Comparison of ENCODE assay signal across 26 cellular contexts in the genomic region with DNA sequence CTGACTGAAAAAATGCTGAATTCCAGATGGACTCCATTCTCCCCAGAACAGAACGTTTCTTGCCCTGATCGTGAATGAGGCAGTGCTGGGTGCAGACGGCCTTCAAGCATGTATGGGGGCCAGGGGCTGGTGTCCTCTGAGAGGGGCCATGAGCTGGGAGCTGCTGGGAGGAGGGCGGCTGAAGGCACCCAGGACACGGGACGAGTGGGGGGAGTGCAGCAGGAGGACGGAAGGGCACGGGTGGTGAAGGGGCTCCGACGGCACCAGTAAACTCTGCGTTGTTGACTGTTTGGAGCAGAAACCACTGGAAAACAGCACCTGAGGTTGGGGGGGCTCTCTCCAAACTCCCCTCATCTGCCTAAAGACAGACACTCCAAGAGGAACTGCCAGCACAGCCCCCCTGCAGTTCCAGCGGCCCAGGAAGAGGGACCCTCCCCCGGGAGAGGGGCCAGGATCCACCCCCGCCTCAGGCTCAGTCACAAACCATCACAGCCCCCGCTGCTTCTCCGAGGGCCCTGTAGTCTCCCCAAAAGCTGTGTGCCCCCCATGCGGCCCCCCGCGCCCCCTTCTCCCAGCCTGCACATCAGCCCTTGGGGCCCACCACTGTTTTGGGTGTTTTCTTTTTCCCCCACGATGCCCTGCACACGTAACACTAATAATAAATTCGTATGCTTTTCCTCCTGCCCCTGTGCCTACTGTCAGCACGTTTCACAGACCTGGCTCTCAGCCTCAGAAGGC.
"Had no signal": no experiment of that assay in that cellular context is flagged by ENCODE, and none has a peak within 500 bp of the region (broad histone marks: within the 10 kb centered on the region; RNA-seq: fewer than 3 reads in every experiment).

No MANE protein-coding gene starts in this region.

- H3K36me3 Mint-ChIP-seq: activated naive CD8-positive, alpha-beta T cell had no signal

- H3K36me3 ChIP-seq: brain microvascular endothelial cell, gastrocnemius medialis had no signal

- DNase-seq: activated CD4-positive, alpha-beta memory T cell treated with anti-CD3 and anti-CD28 coated beads, Interleukin-2, amount 10 ng/mL, durations not matched to agents 7 days and 5 days; activated CD4-positive, alpha-beta T cell treated with anti-CD3 and anti-CD28 coated beads for 1 hour; activated CD4-positive, alpha-beta T cell treated with anti-CD3 and anti-CD28 coated beads for 4 hours; activated CD4-positive, alpha-beta T cell treated with anti-CD3 and anti-CD28 coated beads, Interleukin-2, amount 10 ng/mL, durations not matched to agents 7 days and 5 days; activated CD4-positive, alpha-beta T cell treated with anti-CD3 and anti-CD28 coated beads, Interleukin-2, amount 50 U/mL, for 4 hours; activated effector memory CD4-positive, alpha-beta T cell treated with Interleukin-2 at 50 U/mL for 16 hours; activated gamma-delta T cell treated with Interleukin-2 at 50 U/mL for 16 hours; activated naive CD4-positive, alpha-beta T cell treated with anti-CD3 and anti-CD28 coated beads, Interleukin-2, amount 50 U/mL, for 16 hours; activated naive CD4-positive, alpha-beta T cell treated with Interleukin-2 at 50 U/mL for 16 hours; activated T-cell treated with anti-CD3 and anti-CD28 coated beads, Interleukin-2, amount 50 U/mL, for 4 hours; amniotic stem cell; anterior cingulate cortex; brain microvascular endothelial cell; caudate nucleus; cortex of kidney; dermis blood vessel endothelial cell; effector CD4-positive, alpha-beta T cell; effector memory CD8-positive, alpha-beta T cell; erythroblast; foreskin keratinocyte; gastrocnemius medialis; glutamatergic neuron; T-helper 2 cell had no signal

- H3K9me3 ChIP-seq: esophagus muscularis mucosa, gastrocnemius medialis had no signal

- H3K27me3 Mint-ChIP-seq: activated CD4-positive, alpha-beta memory T cell treated with anti-CD3 and anti-CD28 coated beads, Interleukin-2, amount 10 ng/mL, durations not matched to agents 7 days and 5 days; activated CD4-positive, alpha-beta T cell treated with anti-CD3 and anti-CD28 coated beads, Interleukin-2, amount 10 ng/mL, durations not matched to agents 7 days and 5 days; activated naive CD8-positive, alpha-beta T cell; activated T-helper 17 cell treated with anti-CD3 and anti-CD28 coated beads, Interleukin-2, amount 50 U/mL, for 72 hours had no signal

- H3K27me3 ChIP-seq: brain microvascular endothelial cell, esophagus muscularis mucosa, foreskin keratinocyte had no signal

- ATAC-seq: activated T-cell treated with anti-CD3 and anti-CD28 coated beads, Interleukin-2, amount 50 U/mL, for 4 hours; activated T-helper 17 cell treated with anti-CD3 and anti-CD28 coated beads, Interleukin-2, amount 50 U/mL, for 72 hours; effector memory CD8-positive, alpha-beta T cell; foreskin keratinocyte; gastrocnemius medialis had no signal

- H3K4me3 Mint-ChIP-seq: activated CD4-positive, alpha-beta memory T cell treated with anti-CD3 and anti-CD28 coated beads, Interleukin-2, amount 10 ng/mL, durations not matched to agents 7 days and 5 days; activated CD4-positive, alpha-beta T cell treated with anti-CD3 and anti-CD28 coated beads, Interleukin-2, amount 10 ng/mL, durations not matched to agents 7 days and 5 days; activated naive CD8-positive, alpha-beta T cell; activated T-cell treated with anti-CD3 and anti-CD28 coated beads, Interleukin-2, amount 50 U/mL, for 4 hours; activated T-helper 17 cell treated with anti-CD3 and anti-CD28 coated beads, Interleukin-2, amount 50 U/mL, for 72 hours; effector memory CD8-positive, alpha-beta T cell had no signal

- H3K9me3 Mint-ChIP-seq: activated CD4-positive, alpha-beta memory T cell treated with anti-CD3 and anti-CD28 coated beads, Interleukin-2, amount 10 ng/mL, durations not matched to agents 7 days and 5 days; activated CD4-positive, alpha-beta T cell treated with anti-CD3 and anti-CD28 coated beads, Interleukin-2, amount 10 ng/mL, durations not matched to agents 7 days and 5 days; activated T-cell treated with anti-CD3 and anti-CD28 coated beads, Interleukin-2, amount 50 U/mL, for 4 hours; activated T-helper 17 cell treated with anti-CD3 and anti-CD28 coated beads, Interleukin-2, amount 50 U/mL, for 72 hours; effector memory CD8-positive, alpha-beta T cell had no signal

- H3K27ac ChIP-seq: brain microvascular endothelial cell, esophagus muscularis mucosa, foreskin keratinocyte, gastrocnemius medialis had no signal

- H3K4me1 ChIP-seq: esophagus muscularis mucosa, foreskin keratinocyte, gastrocnemius medialis had no signal

- H3K4me3 ChIP-seq: esophagus muscularis mucosa, gastrocnemius medialis had no signal

- H3K4me1 Mint-ChIP-seq: activated CD4-positive, alpha-beta memory T cell treated with anti-CD3 and anti-CD28 coated beads, Interleukin-2, amount 10 ng/mL, durations not matched to agents 7 days and 5 days; activated CD4-positive, alpha-beta T cell treated with anti-CD3 and anti-CD28 coated beads, Interleukin-2, amount 10 ng/mL, durations not matched to agents 7 days and 5 days; activated T-helper 17 cell treated with anti-CD3 and anti-CD28 coated beads, Interleukin-2, amount 50 U/mL, for 72 hours had no signal

- H3K27ac Mint-ChIP-seq: activated CD4-positive, alpha-beta memory T cell treated with anti-CD3 and anti-CD28 coated beads, Interleukin-2, amount 10 ng/mL, durations not matched to agents 7 days and 5 days; activated CD4-positive, alpha-beta T cell treated with anti-CD3 and anti-CD28 coated beads, Interleukin-2, amount 10 ng/mL, durations not matched to agents 7 days and 5 days; activated naive CD8-positive, alpha-beta T cell; activated T-helper 17 cell treated with anti-CD3 and anti-CD28 coated beads, Interleukin-2, amount 50 U/mL, for 72 hours; effector memory CD8-positive, alpha-beta T cell had no signal
